1 cellular context compared by ENCODE assay signal in genomic region chr21:28991861-28992525, GRCh38.
TF ChIP-seq lines count a peak whose summit lies in the region.

No MANE protein-coding gene starts in this region.

TF ChIP-seq in H1, 55 proteins besides CTCF, POLR2A, EP300 and RAD21:
- TF ChIP-seq SUZ12 (IDR thresholded peaks at IDR 0.05; ENCODE audit: low read length) = no peak
- TF ChIP-seq CBX5 (IDR thresholded peaks at IDR 0.05; ENCODE audit: low read depth, low read length) = no peak
- TF ChIP-seq PHF8 (conservative IDR thresholded peaks at IDR 0.05; ENCODE audit: low read depth, low read length) = no peak
- no peak for TF ChIP-seq CEBPB (IDR thresholded peaks at IDR 0.05; ENCODE audit: low read depth, low read length)
